In genomic region chr3:440826-441225, GRCh38 we compare ENCODE assay signal across 36 cellular contexts.
"Had no signal": no experiment of that assay in that cellular context is flagged by ENCODE, and none has a peak within 500 bp of the region (broad histone marks: within the 10 kb centered on the region; RNA-seq: fewer than 3 reads in every experiment).

No MANE protein-coding gene starts in this region.

- H3K27ac ChIP-seq: adrenal gland, body of pancreas, brain microvascular endothelial cell, breast epithelium, cardiac muscle cell, VCaP had no signal

- ATAC-seq: activated CD8-positive, alpha-beta T cell treated with anti-CD3 and anti-CD28 coated beads for 36 hours; activated naive CD4-positive, alpha-beta T cell treated with anti-CD3 and anti-CD28 coated beads, Interleukin-2, amount 50 U/mL, for 72 hours; activated T-cell treated with anti-CD3 and anti-CD28 coated beads, Interleukin-2, amount 50 U/mL, for 4 hours; activated T-cell treated with anti-CD3 and anti-CD28 coated beads, Interleukin-2, amount 50 U/mL, for 72 hours; activated T-helper 17 cell treated with anti-CD3 and anti-CD28 coated beads, Interleukin-2, amount 50 U/mL, for 72 hours; body of pancreas had no signal

- H3K36me3 ChIP-seq: adrenal gland, brain microvascular endothelial cell, breast epithelium, cardiac muscle cell had no signal

- H3K27me3 ChIP-seq: adrenal gland, body of pancreas, brain microvascular endothelial cell, breast epithelium had no signal

- DNase-seq: activated B cell treated with CpG ODN at 0.5 μM for 24 hours; activated CD4-positive, alpha-beta memory T cell treated with anti-CD3 and anti-CD28 coated beads for 36 hours; activated CD4-positive, alpha-beta T cell treated with anti-CD3 and anti-CD28 coated beads for 4 hours; activated CD4-positive, alpha-beta T cell treated with anti-CD3 and anti-CD28 coated beads, Interleukin-2, amount 10 ng/mL, durations not matched to agents 24 days and 14 days; activated CD4-positive, alpha-beta T cell treated with anti-CD3 and anti-CD28 coated beads, Interleukin-2, amount 50 U/mL, for 1 hour; activated CD4-positive, alpha-beta T cell treated with anti-CD3 and anti-CD28 coated beads, Interleukin-2, amount 50 U/mL, for 4 hours; activated CD4-positive, CD25-positive, alpha-beta regulatory T cell treated with anti-CD3 and anti-CD28 coated beads, Interleukin-2, amount 50 U/mL, for 72 hours; activated CD8-positive, alpha-beta memory T cell treated with anti-CD3 and anti-CD28 coated beads, Interleukin-2, amount 50 U/mL, for 4 hours; activated CD8-positive, alpha-beta T cell treated with anti-CD3 and anti-CD28 coated beads for 36 hours; activated effector memory CD4-positive, alpha-beta T cell treated with anti-CD3 and anti-CD28 coated beads, Interleukin-2, amount 50 U/mL, for 16 hours; activated gamma-delta T cell treated with Interleukin-2 at 50 U/mL for 16 hours; activated naive CD4-positive, alpha-beta T cell; activated naive CD4-positive, alpha-beta T cell treated with anti-CD3 and anti-CD28 coated beads for 36 hours; activated naive CD4-positive, alpha-beta T cell treated with anti-CD3 and anti-CD28 coated beads, Interleukin-2, amount 50 U/mL, for 16 hours; activated naive CD8-positive, alpha-beta T cell treated with anti-CD3 and anti-CD28 coated beads for 36 hours; activated T-cell treated with anti-CD3 and anti-CD28 coated beads for 4 hours; activated T-cell treated with anti-CD3 and anti-CD28 coated beads, Interleukin-2, amount 50 U/mL, for 1 hour; activated T-cell treated with anti-CD3 and anti-CD28 coated beads, Interleukin-2, amount 50 U/mL, for 4 hours; activated T-cell treated with anti-CD3 and anti-CD28 coated beads, Interleukin-2, amount 50 U/mL, for 72 hours; adrenal gland; amniotic stem cell; aorta; body of pancreas; brain microvascular endothelial cell; caudate nucleus; cerebellar nuclear complex; T-helper 1 cell; T-helper 2 cell; T-helper 9 cell had no signal

- FAIRE-seq: astrocyte, TTC549 had no signal

- H3K4me3 ChIP-seq: adrenal gland, body of pancreas, breast epithelium, cardiac muscle cell had no signal
